17 cellular contexts compared by ENCODE assay signal in genomic region chr4:11506194-11506593, GRCh38.
DNase-seq lines count a peak whose midpoint lies in the region; ATAC-seq, FAIRE-seq and TF ChIP-seq lines count a peak whose summit lies in the region.
"Had no signal": no experiment of that assay in that cellular context is flagged by ENCODE, and none has a peak within 500 bp of the region (broad histone marks: within the 10 kb centered on the region; RNA-seq: fewer than 3 reads in every experiment).

No MANE protein-coding gene starts in this region.

- ATAC-seq in GM21619 (IDR thresholded peaks at IDR 0.05; ENCODE audit: unreplicated experiment), result no peak
- no peak for ATAC-seq in GM18861 (IDR thresholded peaks at IDR 0.05; ENCODE audit: unreplicated experiment)

- WGBS in small intestine, 3 donors, result 93 to 96% (median 94%) methylated on average over 4 of the region's 4 CpGs

- DNase-seq in Peyer's patch (no peak), bronchial epithelial cell (ENCODE audit: low read depth) (no peak), keratinocyte (ENCODE audit: low read depth, low spot score) (no peak), small intestine (no peak), NCI-H2081 treated with DMSO at 0.1 percent for 48 hours (lab: John Stamatoyannopoulos, UW) (no peak)
- DNase-seq in stimulated activated naive CD4-positive, alpha-beta T cell treated with Interleukin-2 at 50 U/mL for 16 hours (lab: John Stamatoyannopoulos, UW), result no peak
- DNase-seq: AML-193, Kasumi-1, NCI-H1105, NCI-H446 treated with DMSO at 0.1 percent for 48 hours, SHP77 had no signal

- dilution Hi-C loops in keratinocyte (cut with MboI; ENCODE audit: extremely low pct_ligation_motif_present, low sequenced_read_pairs), result no loop called here

- no peaks in the 10 kb centered on the region for H3K9me3 ChIP-seq in Peyer's patch
- H3K9me3 ChIP-seq in keratinocyte (ENCODE audit: control insufficient read depth, low read depth, low read length), result no peaks in the 10 kb centered on the region
- H3K9me3 ChIP-seq in small intestine (ENCODE audit: control insufficient read depth, low read depth), result no peaks in the 10 kb centered on the region

- peak overlapping the region; percentile 49 for H3K4me2 ChIP-seq in keratinocyte (ENCODE audit: control insufficient read depth, extremely low read depth, insufficient read depth, low read depth, low read length)

- no peak overlapping the region for H2AFZ ChIP-seq in keratinocyte (ENCODE audit: control insufficient read depth, low read length)

- H4K20me1 ChIP-seq in keratinocyte (ENCODE audit: control insufficient read depth, extremely low read depth, insufficient read depth, low read length), result no peaks in the 10 kb centered on the region

- H3K9me1 ChIP-seq in keratinocyte (ENCODE audit: control insufficient read depth, extremely low read depth, insufficient read depth, low read length), result no peaks in the 10 kb centered on the region

- H3K4me3 ChIP-seq in Peyer's patch (no peak overlapping the region), bronchial epithelial cell (ENCODE audit: low read depth, low read length) (no peak overlapping the region), keratinocyte (ENCODE audit: control insufficient read depth in 2 of 3, extremely low read depth in 1 of 3, insufficient read depth in 2 of 3, low read depth in 1 of 3, low read length in 3 of 3) (no peak overlapping the region), small intestine (ENCODE audit: low read depth in 1 of 2, low read length in 2 of 2) (no peak overlapping the region)
- H3K4me3 ChIP-seq: SK-N-MC had no signal

- H3K36me3 ChIP-seq in Peyer's patch (no peaks in the 10 kb centered on the region), bronchial epithelial cell (ENCODE audit: control insufficient read depth, insufficient read depth, low read length) (no peaks in the 10 kb centered on the region), keratinocyte (ENCODE audit: control insufficient read depth in 2 of 2, extremely low read depth in 1 of 2, insufficient read depth in 2 of 2, low read length in 2 of 2) (no peaks in the 10 kb centered on the region), small intestine (ENCODE audit: control insufficient read depth in 2 of 2, insufficient read depth in 2 of 2, low read length in 2 of 2) (no peaks in the 10 kb centered on the region)

- TF ChIP-seq CTCF in Peyer's patch (IDR thresholded peaks at IDR 0.05) (no peak), bronchial epithelial cell (IDR thresholded peaks at IDR 0.05; ENCODE audit: insufficient read depth, low read length, severe bottlenecking) (no peak), keratinocyte (optimal IDR thresholded peaks at IDR 0.05 in 1 of 3, IDR thresholded peaks at IDR 0.05 in 1 of 3, conservative IDR thresholded peaks at IDR 0.05 in 1 of 3; ENCODE audit: extremely low read depth in 1 of 3, insufficient read depth in 2 of 3, low read length in 3 of 3) (no peak)

- peak overlapping the region in 3 of 4 donors; percentile 59 to 89 (median 81) for H3K27ac ChIP-seq in Peyer's patch
- H3K27ac ChIP-seq in keratinocyte (ENCODE audit: control insufficient read depth, insufficient read depth, low read length), result peak overlapping the region; percentile 77
- peak overlapping the region; percentile 88 to 90 for H3K27ac ChIP-seq in small intestine (ENCODE audit: low read depth in 1 of 2, low read length in 1 of 2)
- H3K27ac ChIP-seq: C4-2B, SK-N-MC had no signal

- H3K4me1 ChIP-seq in Peyer's patch, result peaks cover 0 to 5% (median 0%) of the 10 kb centered on the region in 4 donors
- peaks cover 24% of the 10 kb centered on the region for H3K4me1 ChIP-seq in keratinocyte (ENCODE audit: control insufficient read depth, extremely low read depth, insufficient read depth, low read length)
- peaks cover 2 to 4% of the 10 kb centered on the region in 2 donors for H3K4me1 ChIP-seq in small intestine (ENCODE audit: control insufficient read depth in 2 of 2, insufficient read depth in 1 of 2, low read depth in 1 of 2, low read length in 1 of 2)

- no peaks in the 10 kb centered on the region for H3K79me2 ChIP-seq in keratinocyte (ENCODE audit: control insufficient read depth, insufficient read depth, low read length)

- FAIRE-seq in bronchial epithelial cell (lab: Jason Lieb, UNC) (peak; percentile 86), keratinocyte (lab: Jason Lieb, UNC) (no peak), small intestine (lab: Jason Lieb, UNC) (no peak)
- FAIRE-seq: G401.6, H1 had no signal

- H3K9ac ChIP-seq in keratinocyte (ENCODE audit: control insufficient read depth, extremely low read depth, insufficient read depth, low read length), result peak overlapping the region; percentile 38

- no peak for TF ChIP-seq POLR2A in Peyer's patch (IDR thresholded peaks at IDR 0.05)

- no peaks in the 10 kb centered on the region for H3K27me3 ChIP-seq in Peyer's patch
- no peaks in the 10 kb centered on the region for H3K27me3 ChIP-seq in bronchial epithelial cell (ENCODE audit: control insufficient read depth, insufficient read depth, low read length)
- no peaks in the 10 kb centered on the region for H3K27me3 ChIP-seq in keratinocyte (ENCODE audit: control insufficient read depth, extremely low read depth, insufficient read depth, low read length)
- H3K27me3 ChIP-seq in small intestine (ENCODE audit: control insufficient read depth in 2 of 2, insufficient read depth in 2 of 2, low read length in 2 of 2), result no peaks in the 10 kb centered on the region
